Comparison of ENCODE assay signal across 37 cellular contexts in genomic region chr14:77197988-77198387, GRCh38. TPM values are rescaled to one million over a fixed set of nuclear protein-coding genes. Genes with fewer than 3 reads are reported as not detected.
"Had no signal": no experiment of that assay in that cellular context is flagged by ENCODE, and none has a peak within 500 bp of the region (broad histone marks: within the 10 kb centered on the region; RNA-seq: fewer than 3 reads in every experiment).

No MANE protein-coding gene starts in this region.

- H3K27ac Mint-ChIP-seq: activated CD4-positive, alpha-beta memory T cell treated with anti-CD3 and anti-CD28 coated beads for 36 hours; activated CD4-positive, alpha-beta T cell treated with anti-CD3 and anti-CD28 coated beads for 36 hours; activated CD4-positive, alpha-beta T cell treated with anti-CD3 and anti-CD28 coated beads, Interleukin-2, amount 10 ng/mL, durations not matched to agents 24 days and 14 days; activated CD8-positive, alpha-beta memory T cell treated with anti-CD3 and anti-CD28 coated beads, Interleukin-2, amount 10 ng/mL, durations not matched to agents 7 days and 5 days; activated CD8-positive, alpha-beta T cell treated with anti-CD3 and anti-CD28 coated beads, Interleukin-2, amount 10 ng/mL, durations not matched to agents 7 days and 5 days; activated naive CD4-positive, alpha-beta T cell treated with anti-CD3 and anti-CD28 coated beads for 36 hours; activated naive CD4-positive, alpha-beta T cell treated with anti-CD3 and anti-CD28 coated beads, Interleukin-2, amount 50 U/mL, for 72 hours; activated naive CD8-positive, alpha-beta T cell treated with anti-CD3 and anti-CD28 coated beads, Interleukin-2, amount 10 ng/mL, durations not matched to agents 7 days and 5 days; activated T-helper 1 cell treated with anti-CD3 and anti-CD28 coated beads, Interleukin-12 subunit alpha, Interleukin-12 subunit beta, Interleukin-2, Interleukin-4 antibody, amounts not matched to agents 30 ng/mL and 10 ng/mL and 1 ng/mL, durations not matched to agents 14 hours and 24 hours and 36 hours; activated T-helper 2 cell treated with anti-CD3 and anti-CD28 coated beads, Interferon-gamma antibody, Interleukin-2, Interleukin-4, amounts not matched to agents 10 μg/mL and 5 μg/mL and 100 μg/mL, durations not matched to agents 14 hours and 24 hours and 36 hours; effector memory CD8-positive, alpha-beta T cell had no signal

- H3K27me3 Mint-ChIP-seq: brain had no signal

- H3K4me1 ChIP-seq: ascending aorta, breast epithelium, esophagus squamous epithelium, gastroesophageal sphincter had no signal

- H3K9me3 ChIP-seq: ascending aorta, breast epithelium, esophagus squamous epithelium, gastroesophageal sphincter had no signal

- H3K36me3 ChIP-seq: ascending aorta, breast epithelium, cardiac muscle cell, gastroesophageal sphincter had no signal

- H3K9me3 Mint-ChIP-seq: activated CD4-positive, alpha-beta memory T cell treated with anti-CD3 and anti-CD28 coated beads for 36 hours; activated CD4-positive, alpha-beta T cell treated with anti-CD3 and anti-CD28 coated beads, Interleukin-2, amount 10 ng/mL, durations not matched to agents 24 days and 14 days; activated naive CD4-positive, alpha-beta T cell treated with anti-CD3 and anti-CD28 coated beads for 36 hours; activated naive CD4-positive, alpha-beta T cell treated with anti-CD3 and anti-CD28 coated beads, Interleukin-2, amount 50 U/mL, for 72 hours; activated naive CD8-positive, alpha-beta T cell treated with anti-CD3 and anti-CD28 coated beads, Interleukin-2, amount 10 ng/mL, durations not matched to agents 7 days and 5 days; activated T-helper 1 cell treated with anti-CD3 and anti-CD28 coated beads, Interleukin-12 subunit alpha, Interleukin-12 subunit beta, Interleukin-2, Interleukin-4 antibody, amounts not matched to agents 30 ng/mL and 10 ng/mL and 1 ng/mL, durations not matched to agents 14 hours and 24 hours and 36 hours; activated T-helper 2 cell treated with anti-CD3 and anti-CD28 coated beads, Interferon-gamma antibody, Interleukin-2, Interleukin-4, amounts not matched to agents 10 μg/mL and 5 μg/mL and 100 μg/mL, durations not matched to agents 14 hours and 24 hours and 36 hours; brain; central memory CD8-positive, alpha-beta T cell; effector memory CD8-positive, alpha-beta T cell had no signal

- H3K4me1 Mint-ChIP-seq: activated CD4-positive, alpha-beta T cell treated with anti-CD3 and anti-CD28 coated beads for 36 hours; activated CD4-positive, alpha-beta T cell treated with anti-CD3 and anti-CD28 coated beads, Interleukin-2, amount 10 ng/mL, durations not matched to agents 24 days and 14 days; activated CD8-positive, alpha-beta memory T cell treated with anti-CD3 and anti-CD28 coated beads, Interleukin-2, amount 10 ng/mL, durations not matched to agents 7 days and 5 days; activated naive CD8-positive, alpha-beta T cell treated with anti-CD3 and anti-CD28 coated beads, Interleukin-2, amount 10 ng/mL, durations not matched to agents 7 days and 5 days; central memory CD8-positive, alpha-beta T cell had no signal

- ATAC-seq: activated CD4-positive, alpha-beta T cell treated with anti-CD3 and anti-CD28 coated beads for 36 hours; activated CD8-positive, alpha-beta memory T cell treated with anti-CD3 and anti-CD28 coated beads, Interleukin-2, amount 10 ng/mL, durations not matched to agents 7 days and 5 days; activated CD8-positive, alpha-beta T cell treated with anti-CD3 and anti-CD28 coated beads, Interleukin-2, amount 10 ng/mL, durations not matched to agents 7 days and 5 days; activated naive CD4-positive, alpha-beta T cell treated with anti-CD3 and anti-CD28 coated beads, Interleukin-2, amount 50 U/mL, for 72 hours; effector memory CD8-positive, alpha-beta T cell; gastroesophageal sphincter had no signal

- H3K4me3 ChIP-seq: ascending aorta, breast epithelium, cardiac muscle cell, esophagus squamous epithelium, gastroesophageal sphincter had no signal

- DNase-seq: activated CD4-positive, alpha-beta memory T cell treated with anti-CD3 and anti-CD28 coated beads for 36 hours; activated CD4-positive, alpha-beta T cell treated with anti-CD3 and anti-CD28 coated beads for 36 hours; activated CD4-positive, alpha-beta T cell treated with anti-CD3 and anti-CD28 coated beads, Interleukin-2, amount 10 ng/mL, durations not matched to agents 24 days and 14 days; activated CD4-positive, CD25-positive, alpha-beta regulatory T cell; activated CD4-positive, CD25-positive, alpha-beta regulatory T cell treated with anti-CD3 and anti-CD28 coated beads, Interleukin-2, amount 50 U/mL, for 72 hours; activated CD8-positive, alpha-beta memory T cell treated with anti-CD3 and anti-CD28 coated beads, Interleukin-2, amount 10 ng/mL, durations not matched to agents 7 days and 5 days; activated CD8-positive, alpha-beta memory T cell treated with anti-CD3 and anti-CD28 coated beads, Interleukin-2, amount 50 U/mL, for 4 hours; activated CD8-positive, alpha-beta T cell treated with anti-CD3 and anti-CD28 coated beads, Interleukin-2, amount 10 ng/mL, durations not matched to agents 7 days and 5 days; activated effector memory CD4-positive, alpha-beta T cell treated with anti-CD3 and anti-CD28 coated beads, Interleukin-2, amount 50 U/mL, for 16 hours; activated naive CD4-positive, alpha-beta T cell treated with anti-CD3 and anti-CD28 coated beads for 36 hours; activated naive CD8-positive, alpha-beta T cell treated with anti-CD3 and anti-CD28 coated beads, Interleukin-2, amount 10 ng/mL, durations not matched to agents 7 days and 5 days; activated T-cell treated with anti-CD3 and anti-CD28 coated beads, Interleukin-2, amount 50 U/mL, for 1 hour; activated T-cell treated with anti-CD3 and anti-CD28 coated beads, Interleukin-2, amount 50 U/mL, for 48 hours; cortex of kidney; dermis blood vessel endothelial cell; effector CD4-positive, alpha-beta T cell; effector memory CD8-positive, alpha-beta T cell; esophagus squamous epithelium; foreskin melanocyte; T-helper 2 cell had no signal

- H3K36me3 Mint-ChIP-seq: activated CD4-positive, alpha-beta memory T cell treated with anti-CD3 and anti-CD28 coated beads for 36 hours; activated CD8-positive, alpha-beta memory T cell treated with anti-CD3 and anti-CD28 coated beads, Interleukin-2, amount 10 ng/mL, durations not matched to agents 7 days and 5 days; activated naive CD4-positive, alpha-beta T cell treated with anti-CD3 and anti-CD28 coated beads, Interleukin-2, amount 50 U/mL, for 72 hours; activated naive CD8-positive, alpha-beta T cell treated with anti-CD3 and anti-CD28 coated beads, Interleukin-2, amount 10 ng/mL, durations not matched to agents 7 days and 5 days had no signal

- H3K4me3 Mint-ChIP-seq: activated CD4-positive, alpha-beta memory T cell treated with anti-CD3 and anti-CD28 coated beads for 36 hours; activated CD4-positive, alpha-beta T cell treated with anti-CD3 and anti-CD28 coated beads for 36 hours; activated CD4-positive, alpha-beta T cell treated with anti-CD3 and anti-CD28 coated beads, Interleukin-2, amount 10 ng/mL, durations not matched to agents 24 days and 14 days; activated CD8-positive, alpha-beta memory T cell treated with anti-CD3 and anti-CD28 coated beads, Interleukin-2, amount 10 ng/mL, durations not matched to agents 7 days and 5 days; activated CD8-positive, alpha-beta T cell treated with anti-CD3 and anti-CD28 coated beads, Interleukin-2, amount 10 ng/mL, durations not matched to agents 7 days and 5 days; activated naive CD4-positive, alpha-beta T cell treated with anti-CD3 and anti-CD28 coated beads for 36 hours; activated naive CD8-positive, alpha-beta T cell treated with anti-CD3 and anti-CD28 coated beads, Interleukin-2, amount 10 ng/mL, durations not matched to agents 7 days and 5 days; activated T-helper 1 cell treated with anti-CD3 and anti-CD28 coated beads, Interleukin-12 subunit alpha, Interleukin-12 subunit beta, Interleukin-2, Interleukin-4 antibody, amounts not matched to agents 30 ng/mL and 10 ng/mL and 1 ng/mL, durations not matched to agents 14 hours and 24 hours and 36 hours; brain; central memory CD8-positive, alpha-beta T cell; effector memory CD8-positive, alpha-beta T cell had no signal

- H3K27me3 ChIP-seq: breast epithelium had no signal

- H3K27ac ChIP-seq: ascending aorta, breast epithelium, cardiac muscle cell, epithelial cell of prostate, esophagus squamous epithelium, gastroesophageal sphincter had no signal

RNA-seq across cellular contexts. Expression of gene TMEM63C, which starts 16.4 kb away (rescaled TPM):
- total RNA-seq: endothelial cell of umbilical vein had no signal
- polyA plus RNA-seq: endothelial cell of umbilical vein, fibroblast of lung had no signal

RNA-seq across cellular contexts. Expression of gene ZDHHC22, which starts 56.4 kb away (rescaled TPM):
- total RNA-seq: activated CD4-positive, alpha-beta memory T cell treated with anti-CD3 and anti-CD28 coated beads for 36 hours; activated CD4-positive, alpha-beta T cell treated with anti-CD3 and anti-CD28 coated beads for 36 hours; activated CD4-positive, alpha-beta T cell treated with anti-CD3 and anti-CD28 coated beads, Interleukin-2, amount 10 ng/mL, durations not matched to agents 24 days and 14 days; activated CD8-positive, alpha-beta memory T cell treated with anti-CD3 and anti-CD28 coated beads for 36 hours; activated CD8-positive, alpha-beta memory T cell treated with anti-CD3 and anti-CD28 coated beads, Interleukin-2, amount 10 ng/mL, durations not matched to agents 7 days and 5 days; activated CD8-positive, alpha-beta T cell treated with anti-CD3 and anti-CD28 coated beads, Interleukin-2, amount 10 ng/mL, durations not matched to agents 7 days and 5 days; activated naive CD4-positive, alpha-beta T cell treated with anti-CD3 and anti-CD28 coated beads for 36 hours; activated naive CD4-positive, alpha-beta T cell treated with anti-CD3 and anti-CD28 coated beads, Interleukin-2, amount 50 U/mL, for 72 hours; activated naive CD8-positive, alpha-beta T cell treated with anti-CD3 and anti-CD28 coated beads, Interleukin-2, amount 10 ng/mL, durations not matched to agents 7 days and 5 days; activated T-helper 1 cell treated with anti-CD3 and anti-CD28 coated beads, Interleukin-12 subunit alpha, Interleukin-12 subunit beta, Interleukin-2, Interleukin-4 antibody, amounts not matched to agents 30 ng/mL and 10 ng/mL and 1 ng/mL, durations not matched to agents 14 hours and 24 hours and 36 hours; activated T-helper 2 cell treated with anti-CD3 and anti-CD28 coated beads, Interferon-gamma antibody, Interleukin-2, Interleukin-4, amounts not matched to agents 10 μg/mL and 5 μg/mL and 100 μg/mL, durations not matched to agents 14 hours and 24 hours and 36 hours; ascending aorta; breast epithelium; dermis blood vessel endothelial cell; esophagus squamous epithelium; fibroblast of lung; fibroblast of villous mesenchyme; glomerular endothelial cell; T-helper 1 cell treated with Interleukin-12 subunit alpha and Interleukin-12 subunit beta and Interleukin-4 antibody, amounts not matched to agents 30 ng/mL and 1 ng/mL, for 36 hours had no signal
- polyA plus RNA-seq: cardiac muscle cell, esophagus, fibroblast of lung had no signal
